Comparison of ENCODE assay signal across 1 cellular context in the genomic region with DNA sequence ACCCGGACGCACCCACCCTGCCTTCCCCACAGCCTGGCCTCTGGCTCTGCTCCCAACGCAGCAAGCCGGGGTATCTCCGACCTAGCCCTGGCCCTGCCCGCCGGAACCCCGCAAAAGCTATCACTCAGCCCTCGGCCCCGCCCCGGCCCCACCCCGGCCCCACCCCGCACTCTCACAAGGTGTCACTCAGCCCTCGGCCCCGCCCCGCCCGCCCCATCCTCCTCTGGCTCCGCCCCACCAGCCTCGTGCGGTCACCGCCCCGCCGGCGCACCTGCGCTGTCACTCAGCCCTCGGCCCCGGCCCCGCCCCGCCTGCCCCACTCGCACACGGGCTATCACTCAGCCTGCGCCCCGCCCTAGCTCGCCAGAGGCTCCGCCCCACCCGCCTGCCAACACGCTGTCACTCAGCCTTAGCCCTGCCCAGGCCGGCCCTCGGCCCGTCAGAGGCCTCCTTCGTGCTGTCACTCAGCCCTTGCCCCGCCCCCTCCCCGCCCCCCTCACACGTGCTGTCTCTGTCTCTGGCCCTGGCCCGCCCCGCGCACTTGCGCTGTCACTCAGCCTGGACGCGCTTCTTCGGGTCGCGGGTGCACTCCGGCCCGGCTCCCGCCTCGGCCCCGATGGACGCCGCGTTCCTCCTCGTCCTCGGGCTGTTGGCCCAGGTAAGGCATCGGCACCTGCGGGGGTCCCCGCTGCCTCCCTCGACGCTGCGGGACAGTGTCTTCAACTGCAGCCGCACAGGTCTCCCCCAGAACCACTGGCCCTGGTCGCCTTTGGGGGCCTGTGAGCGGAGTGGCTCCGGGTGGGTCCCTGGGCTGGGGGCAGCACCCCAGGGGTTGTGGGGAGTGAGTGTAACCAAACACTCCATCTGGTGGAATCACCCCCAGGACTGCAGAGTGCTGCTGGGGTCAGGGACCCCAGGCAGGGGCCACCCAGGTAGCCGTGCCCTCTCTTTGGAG.
TF ChIP-seq lines count a peak whose summit lies in the region.

A gene with protein sequence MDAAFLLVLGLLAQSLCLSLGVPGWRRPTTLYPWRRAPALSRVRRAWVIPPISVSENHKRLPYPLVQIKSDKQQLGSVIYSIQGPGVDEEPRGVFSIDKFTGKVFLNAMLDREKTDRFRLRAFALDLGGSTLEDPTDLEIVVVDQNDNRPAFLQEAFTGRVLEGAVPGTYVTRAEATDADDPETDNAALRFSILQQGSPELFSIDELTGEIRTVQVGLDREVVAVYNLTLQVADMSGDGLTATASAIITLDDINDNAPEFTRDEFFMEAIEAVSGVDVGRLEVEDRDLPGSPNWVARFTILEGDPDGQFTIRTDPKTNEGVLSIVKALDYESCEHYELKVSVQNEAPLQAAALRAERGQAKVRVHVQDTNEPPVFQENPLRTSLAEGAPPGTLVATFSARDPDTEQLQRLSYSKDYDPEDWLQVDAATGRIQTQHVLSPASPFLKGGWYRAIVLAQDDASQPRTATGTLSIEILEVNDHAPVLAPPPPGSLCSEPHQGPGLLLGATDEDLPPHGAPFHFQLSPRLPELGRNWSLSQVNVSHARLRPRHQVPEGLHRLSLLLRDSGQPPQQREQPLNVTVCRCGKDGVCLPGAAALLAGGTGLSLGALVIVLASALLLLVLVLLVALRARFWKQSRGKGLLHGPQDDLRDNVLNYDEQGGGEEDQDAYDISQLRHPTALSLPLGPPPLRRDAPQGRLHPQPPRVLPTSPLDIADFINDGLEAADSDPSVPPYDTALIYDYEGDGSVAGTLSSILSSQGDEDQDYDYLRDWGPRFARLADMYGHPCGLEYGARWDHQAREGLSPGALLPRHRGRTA (plus strand): TSS at position 533 of the 955 bp plus-strand sequence. CDS start 84 bp downstream, at position 617.

TF ChIP-seq in HepG2, 621 proteins besides CTCF, POLR2A, EP300 and RAD21 (continued from another document):
- TF ChIP-seq, protein P1, sequence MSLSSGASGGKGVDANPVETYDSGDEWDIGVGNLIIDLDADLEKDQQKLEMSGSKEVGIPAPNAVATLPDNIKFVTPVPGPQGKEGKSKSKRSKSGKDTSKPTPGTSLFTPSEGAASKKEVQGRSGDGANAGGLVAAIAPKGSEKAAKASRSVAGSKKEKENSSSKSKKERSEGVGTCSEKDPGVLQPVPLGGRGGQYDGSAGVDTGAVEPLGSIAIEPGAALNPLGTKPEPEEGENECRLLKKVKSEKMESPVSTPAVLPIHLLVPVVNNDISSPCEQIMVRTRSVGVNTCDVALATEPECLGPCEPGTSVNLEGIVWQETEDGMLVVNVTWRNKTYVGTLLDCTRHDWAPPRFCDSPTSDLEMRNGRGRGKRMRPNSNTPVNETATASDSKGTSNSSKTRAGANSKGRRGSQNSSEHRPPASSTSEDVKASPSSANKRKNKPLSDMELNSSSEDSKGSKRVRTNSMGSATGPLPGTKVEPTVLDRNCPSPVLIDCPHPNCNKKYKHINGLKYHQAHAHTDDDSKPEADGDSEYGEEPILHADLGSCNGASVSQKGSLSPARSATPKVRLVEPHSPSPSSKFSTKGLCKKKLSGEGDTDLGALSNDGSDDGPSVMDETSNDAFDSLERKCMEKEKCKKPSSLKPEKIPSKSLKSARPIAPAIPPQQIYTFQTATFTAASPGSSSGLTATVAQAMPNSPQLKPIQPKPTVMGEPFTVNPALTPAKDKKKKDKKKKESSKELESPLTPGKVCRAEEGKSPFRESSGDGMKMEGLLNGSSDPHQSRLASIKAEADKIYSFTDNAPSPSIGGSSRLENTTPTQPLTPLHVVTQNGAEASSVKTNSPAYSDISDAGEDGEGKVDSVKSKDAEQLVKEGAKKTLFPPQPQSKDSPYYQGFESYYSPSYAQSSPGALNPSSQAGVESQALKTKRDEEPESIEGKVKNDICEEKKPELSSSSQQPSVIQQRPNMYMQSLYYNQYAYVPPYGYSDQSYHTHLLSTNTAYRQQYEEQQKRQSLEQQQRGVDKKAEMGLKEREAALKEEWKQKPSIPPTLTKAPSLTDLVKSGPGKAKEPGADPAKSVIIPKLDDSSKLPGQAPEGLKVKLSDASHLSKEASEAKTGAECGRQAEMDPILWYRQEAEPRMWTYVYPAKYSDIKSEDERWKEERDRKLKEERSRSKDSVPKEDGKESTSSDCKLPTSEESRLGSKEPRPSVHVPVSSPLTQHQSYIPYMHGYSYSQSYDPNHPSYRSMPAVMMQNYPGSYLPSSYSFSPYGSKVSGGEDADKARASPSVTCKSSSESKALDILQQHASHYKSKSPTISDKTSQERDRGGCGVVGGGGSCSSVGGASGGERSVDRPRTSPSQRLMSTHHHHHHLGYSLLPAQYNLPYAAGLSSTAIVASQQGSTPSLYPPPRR (CRISPR knock-in tag; IDR thresholded peaks at IDR 0.05; ENCODE audit: borderline replicate concordance), result peak; percentile 36; the same call in 1 of the 2 replicates
- TF ChIP-seq RORA (CRISPR knock-in tag; IDR thresholded peaks at IDR 0.05) (no peak), ZFP90 (CRISPR knock-in tag; IDR thresholded peaks at IDR 0.05; ENCODE audit: borderline replicate concordance) (0 out of 2 replicates have a peak, but pooled peaks have one; percentile 39), NR3C1 (CRISPR knock-in tag; IDR thresholded peaks at IDR 0.05) (no peak), CAMTA2 (CRISPR knock-in tag; IDR thresholded peaks at IDR 0.05; ENCODE audit: borderline replicate concordance) (0 out of 2 replicates have a peak, but pooled peaks have one; percentile 25), ZSCAN29 (CRISPR knock-in tag; conservative IDR thresholded peaks at IDR 0.05) (0 out of 2 replicates have a peak, but pooled peaks have one; percentile 41), ZNF879 (CRISPR knock-in tag; IDR thresholded peaks at IDR 0.05) (no peak), MZF1 (CRISPR knock-in tag; IDR thresholded peaks at IDR 0.05; ENCODE audit: borderline replicate concordance) (0 out of 2 replicates have a peak, but pooled peaks have one; percentile 55), MYC (CRISPR knock-in tag; IDR thresholded peaks at IDR 0.05; ENCODE audit: borderline replicate concordance) (peak; percentile 74; the same call in 1 of the 2 replicates), ZNF557 (CRISPR knock-in tag; IDR thresholded peaks at IDR 0.05) (no peak), RNF2 (conservative IDR thresholded peaks at IDR 0.05; ENCODE audit: low read depth) (peak; percentile 54; the same call in 1 of the 2 replicates), ARNTL (CRISPR knock-in tag; IDR thresholded peaks at IDR 0.05) (peak; percentile 87), KMT2A (CRISPR knock-in tag; IDR thresholded peaks at IDR 0.05) (0 out of 2 replicates have a peak, but pooled peaks have one; percentile 10)
- TF ChIP-seq, protein P2, sequence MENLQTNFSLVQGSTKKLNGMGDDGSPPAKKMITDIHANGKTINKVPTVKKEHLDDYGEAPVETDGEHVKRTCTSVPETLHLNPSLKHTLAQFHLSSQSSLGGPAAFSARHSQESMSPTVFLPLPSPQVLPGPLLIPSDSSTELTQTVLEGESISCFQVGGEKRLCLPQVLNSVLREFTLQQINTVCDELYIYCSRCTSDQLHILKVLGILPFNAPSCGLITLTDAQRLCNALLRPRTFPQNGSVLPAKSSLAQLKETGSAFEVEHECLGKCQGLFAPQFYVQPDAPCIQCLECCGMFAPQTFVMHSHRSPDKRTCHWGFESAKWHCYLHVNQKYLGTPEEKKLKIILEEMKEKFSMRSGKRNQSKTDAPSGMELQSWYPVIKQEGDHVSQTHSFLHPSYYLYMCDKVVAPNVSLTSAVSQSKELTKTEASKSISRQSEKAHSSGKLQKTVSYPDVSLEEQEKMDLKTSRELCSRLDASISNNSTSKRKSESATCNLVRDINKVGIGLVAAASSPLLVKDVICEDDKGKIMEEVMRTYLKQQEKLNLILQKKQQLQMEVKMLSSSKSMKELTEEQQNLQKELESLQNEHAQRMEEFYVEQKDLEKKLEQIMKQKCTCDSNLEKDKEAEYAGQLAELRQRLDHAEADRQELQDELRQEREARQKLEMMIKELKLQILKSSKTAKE (CRISPR knock-in tag; IDR thresholded peaks at IDR 0.05; ENCODE audit: borderline replicate concordance), result 0 out of 2 replicates have a peak, but pooled peaks have one; percentile 24
- TF ChIP-seq, protein P3, sequence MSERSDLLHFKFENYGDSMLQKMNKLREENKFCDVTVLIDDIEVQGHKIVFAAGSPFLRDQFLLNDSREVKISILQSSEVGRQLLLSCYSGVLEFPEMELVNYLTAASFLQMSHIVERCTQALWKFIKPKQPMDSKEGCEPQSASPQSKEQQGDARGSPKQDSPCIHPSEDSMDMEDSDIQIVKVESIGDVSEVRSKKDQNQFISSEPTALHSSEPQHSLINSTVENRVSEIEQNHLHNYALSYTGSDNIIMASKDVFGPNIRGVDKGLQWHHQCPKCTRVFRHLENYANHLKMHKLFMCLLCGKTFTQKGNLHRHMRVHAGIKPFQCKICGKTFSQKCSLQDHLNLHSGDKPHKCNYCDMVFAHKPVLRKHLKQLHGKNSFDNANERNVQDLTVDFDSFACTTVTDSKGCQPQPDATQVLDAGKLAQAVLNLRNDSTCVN (CRISPR knock-in tag; IDR thresholded peaks at IDR 0.05; ENCODE audit: borderline replicate concordance), result no peak
- TF ChIP-seq, protein P4, sequence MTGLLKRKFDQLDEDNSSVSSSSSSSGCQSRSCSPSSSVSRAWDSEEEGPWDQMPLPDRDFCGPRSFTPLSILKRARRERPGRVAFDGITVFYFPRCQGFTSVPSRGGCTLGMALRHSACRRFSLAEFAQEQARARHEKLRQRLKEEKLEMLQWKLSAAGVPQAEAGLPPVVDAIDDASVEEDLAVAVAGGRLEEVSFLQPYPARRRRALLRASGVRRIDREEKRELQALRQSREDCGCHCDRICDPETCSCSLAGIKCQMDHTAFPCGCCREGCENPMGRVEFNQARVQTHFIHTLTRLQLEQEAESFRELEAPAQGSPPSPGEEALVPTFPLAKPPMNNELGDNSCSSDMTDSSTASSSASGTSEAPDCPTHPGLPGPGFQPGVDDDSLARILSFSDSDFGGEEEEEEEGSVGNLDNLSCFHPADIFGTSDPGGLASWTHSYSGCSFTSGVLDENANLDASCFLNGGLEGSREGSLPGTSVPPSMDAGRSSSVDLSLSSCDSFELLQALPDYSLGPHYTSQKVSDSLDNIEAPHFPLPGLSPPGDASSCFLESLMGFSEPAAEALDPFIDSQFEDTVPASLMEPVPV (CRISPR knock-in tag; IDR thresholded peaks at IDR 0.05), result 0 out of 2 replicates have a peak, but pooled peaks have one; percentile 40
- TF ChIP-seq, protein P5, sequence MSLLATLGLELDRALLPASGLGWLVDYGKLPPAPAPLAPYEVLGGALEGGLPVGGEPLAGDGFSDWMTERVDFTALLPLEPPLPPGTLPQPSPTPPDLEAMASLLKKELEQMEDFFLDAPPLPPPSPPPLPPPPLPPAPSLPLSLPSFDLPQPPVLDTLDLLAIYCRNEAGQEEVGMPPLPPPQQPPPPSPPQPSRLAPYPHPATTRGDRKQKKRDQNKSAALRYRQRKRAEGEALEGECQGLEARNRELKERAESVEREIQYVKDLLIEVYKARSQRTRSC (CRISPR knock-in tag; IDR thresholded peaks at IDR 0.05; ENCODE audit: low read depth), result no peak
